Comparison of ENCODE assay signal across 2 cellular contexts in genomic region chr9:134993416-134993815, GRCh38.
TF ChIP-seq lines count a peak whose summit lies in the region.

No MANE protein-coding gene starts in this region.

TF ChIP-seq in GM23338, 12 proteins besides CTCF, POLR2A, EP300 and RAD21 (continued from another document):
- TF ChIP-seq, protein P1, sequence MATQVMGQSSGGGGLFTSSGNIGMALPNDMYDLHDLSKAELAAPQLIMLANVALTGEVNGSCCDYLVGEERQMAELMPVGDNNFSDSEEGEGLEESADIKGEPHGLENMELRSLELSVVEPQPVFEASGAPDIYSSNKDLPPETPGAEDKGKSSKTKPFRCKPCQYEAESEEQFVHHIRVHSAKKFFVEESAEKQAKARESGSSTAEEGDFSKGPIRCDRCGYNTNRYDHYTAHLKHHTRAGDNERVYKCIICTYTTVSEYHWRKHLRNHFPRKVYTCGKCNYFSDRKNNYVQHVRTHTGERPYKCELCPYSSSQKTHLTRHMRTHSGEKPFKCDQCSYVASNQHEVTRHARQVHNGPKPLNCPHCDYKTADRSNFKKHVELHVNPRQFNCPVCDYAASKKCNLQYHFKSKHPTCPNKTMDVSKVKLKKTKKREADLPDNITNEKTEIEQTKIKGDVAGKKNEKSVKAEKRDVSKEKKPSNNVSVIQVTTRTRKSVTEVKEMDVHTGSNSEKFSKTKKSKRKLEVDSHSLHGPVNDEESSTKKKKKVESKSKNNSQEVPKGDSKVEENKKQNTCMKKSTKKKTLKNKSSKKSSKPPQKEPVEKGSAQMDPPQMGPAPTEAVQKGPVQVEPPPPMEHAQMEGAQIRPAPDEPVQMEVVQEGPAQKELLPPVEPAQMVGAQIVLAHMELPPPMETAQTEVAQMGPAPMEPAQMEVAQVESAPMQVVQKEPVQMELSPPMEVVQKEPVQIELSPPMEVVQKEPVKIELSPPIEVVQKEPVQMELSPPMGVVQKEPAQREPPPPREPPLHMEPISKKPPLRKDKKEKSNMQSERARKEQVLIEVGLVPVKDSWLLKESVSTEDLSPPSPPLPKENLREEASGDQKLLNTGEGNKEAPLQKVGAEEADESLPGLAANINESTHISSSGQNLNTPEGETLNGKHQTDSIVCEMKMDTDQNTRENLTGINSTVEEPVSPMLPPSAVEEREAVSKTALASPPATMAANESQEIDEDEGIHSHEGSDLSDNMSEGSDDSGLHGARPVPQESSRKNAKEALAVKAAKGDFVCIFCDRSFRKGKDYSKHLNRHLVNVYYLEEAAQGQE (IDR thresholded peaks at IDR 0.05; ENCODE audit: unreplicated experiment) = no peak
- TF ChIP-seq ZNF331 (CRISPR knock-in tag; IDR thresholded peaks at IDR 0.05; ENCODE audit: low read depth) (no peak), ETS1 (IDR thresholded peaks at IDR 0.05) (no peak), ZNF114 (CRISPR knock-in tag; IDR thresholded peaks at IDR 0.05) (no peak), NANOG (IDR thresholded peaks at IDR 0.05; ENCODE audit: borderline replicate concordance) (no peak), ZNF462 (CRISPR knock-in tag; IDR thresholded peaks at IDR 0.05) (no peak), JUNB (IDR thresholded peaks at IDR 0.05; ENCODE audit: unreplicated experiment) (no peak), STAT1 (IDR thresholded peaks at IDR 0.05; ENCODE audit: unreplicated experiment) (no peak)

TF ChIP-seq in HepG2, 621 proteins besides CTCF, POLR2A, EP300 and RAD21 (continued from another document):
- TF ChIP-seq SKIL (CRISPR knock-in tag; IDR thresholded peaks at IDR 0.05; ENCODE audit: borderline replicate concordance) (no peak), MAF1 (CRISPR knock-in tag; IDR thresholded peaks at IDR 0.05; ENCODE audit: borderline replicate concordance) (no peak)
TF ChIP-seq in HepG2: peak in this region for 0.
